Comparison of ENCODE assay signal across 18 cellular contexts in the genomic region with DNA sequence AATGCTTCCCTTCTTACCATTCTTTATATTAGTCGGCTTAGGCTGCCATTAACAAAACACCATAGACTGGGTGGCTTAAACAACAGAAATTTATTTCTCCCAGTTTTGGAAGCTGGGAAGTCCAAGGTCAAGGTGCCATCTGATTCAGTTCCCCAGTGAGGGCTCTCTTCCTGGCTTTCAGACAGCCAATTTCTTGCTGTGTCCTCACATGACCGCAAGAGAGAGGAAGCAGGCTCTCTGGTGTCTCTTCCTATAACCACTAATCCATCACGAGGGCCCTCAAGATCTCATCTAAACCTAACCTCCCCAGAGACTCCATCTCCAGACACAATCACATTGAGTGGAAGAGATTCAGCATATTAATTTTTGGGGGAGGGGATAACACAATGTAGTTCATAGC.
DNase-seq lines count a peak whose midpoint lies in the region; ATAC-seq lines count a peak whose summit lies in the region.
"Had no signal": no experiment of that assay in that cellular context is flagged by ENCODE, and none has a peak within 500 bp of the region (broad histone marks: within the 10 kb centered on the region; RNA-seq: fewer than 3 reads in every experiment).

No MANE protein-coding gene starts in this region.

- in situ Hi-C loops in HAP-1 (cut with MboI; ENCODE audit: low sequenced_read_pairs) = no loop called here

- no peaks in the 10 kb centered on the region for H3K9me3 ChIP-seq in HAP-1
- H3K9me3 ChIP-seq: esophagus squamous epithelium, heart right ventricle, tibial nerve had no signal

- peak; percentile 47 for ATAC-seq in left ventricle myocardium superior
- ATAC-seq in Right ventricle myocardium superior (ENCODE audit: poor library complexity) = no peak
- ATAC-seq in HG03139 (IDR thresholded peaks at IDR 0.05; ENCODE audit: unreplicated experiment) = no peak
- ATAC-seq: activated naive CD4-positive, alpha-beta T cell treated with anti-CD3 and anti-CD28 coated beads, Interleukin-2, amount 50 U/mL, for 72 hours; stimulated activated naive B cell treated with anti-CD40 and anti-IgM and Interleukin-4, amounts not matched to agents 10 μg/mL and 1 μg/mL and 100 μg/mL, for 72 hours had no signal

- no peaks in the 10 kb centered on the region for H3K36me3 ChIP-seq in HAP-1 (replicated peaks)
- H3K36me3 ChIP-seq: brain microvascular endothelial cell, esophagus squamous epithelium, heart right ventricle, tibial nerve had no signal

- no peaks in the 10 kb centered on the region for H3K4me1 ChIP-seq in HAP-1
- H3K4me1 ChIP-seq: tibial nerve had no signal

- DNase-seq in left ventricle myocardium superior (no peak), Right ventricle myocardium superior (no peak), NCI-H524 treated with DMSO at 0.1 percent for 48 hours (lab: John Stamatoyannopoulos, UW) (peak; percentile 96), dermis blood vessel endothelial cell (peak; percentile 58), HAP-1 (ENCODE audit: low spot score in 2 of 2) (no peak), SW480 (ENCODE audit: low spot score) (no peak)
- DNase-seq in stimulated activated CD4-positive, alpha-beta T cell treated with anti-CD3 and anti-CD28 coated beads, Interleukin-4, amount 100 ng/mL, for 1 hour = no peak
- DNase-seq: activated CD4-positive, alpha-beta T cell treated with anti-CD3 and anti-CD28 coated beads for 4 hours; activated T-cell treated with anti-CD3 and anti-CD28 coated beads, Interleukin-2, amount 50 U/mL, for 1 hour; brain microvascular endothelial cell; esophagus squamous epithelium; heart right ventricle; NCI-H1694; NCI-H510A treated with DMSO at 0.1 percent for 48 hours; stimulated activated naive B cell treated with anti-CD40 and anti-IgM and Interleukin-4, amounts not matched to agents 10 μg/mL and 1 μg/mL and 100 μg/mL, for 72 hours had no signal

- intact Hi-C loops in left ventricle myocardium superior (cut with micrococcal nuclease) (no loop called here), Right ventricle myocardium superior (cut with DNase I) (loop anchor here (10.0 kb wide), 1 partner anchor 336 kb away; no protein-coding TSS in a partner anchor)

- no peak overlapping the region for H3K4me3 ChIP-seq in HAP-1
- H3K4me3 ChIP-seq: esophagus squamous epithelium, heart right ventricle, tibial nerve had no signal

- H3K27me3 ChIP-seq in HAP-1 (ENCODE audit: low read depth) = no peaks in the 10 kb centered on the region
- H3K27me3 ChIP-seq: brain microvascular endothelial cell, esophagus squamous epithelium, heart right ventricle, tibial nerve had no signal

Comparison
In these comparisons a context has a peak if more than half of its experiments do, and no peak if none do; other contexts are left out.
1. DNase-seq: peak in NCI-H524 treated with DMSO at 0.1 percent for 48 hours (single experiment) and dermis blood vessel endothelial cell (single experiment); none in left ventricle myocardium superior (single experiment), Right ventricle myocardium superior (single experiment), HAP-1 (0 of 2), stimulated activated CD4-positive, alpha-beta T cell treated with anti-CD3 and anti-CD28 coated beads, Interleukin-4, amount 100 ng/mL, for 1 hour (single experiment) and SW480 (single experiment).